ENCODE assay signal across 22 cellular contexts in genomic region chr16:87474017-87474416, GRCh38.
"Had no signal": no experiment of that assay in that cellular context is flagged by ENCODE, and none has a peak within 500 bp of the region (broad histone marks: within the 10 kb centered on the region; RNA-seq: fewer than 3 reads in every experiment).

No MANE protein-coding gene starts in this region.

- H3K9me3 ChIP-seq: colonic mucosa, psoas muscle, suprapubic skin, tibial artery, upper lobe of left lung, uterus had no signal

- H3K27me3 Mint-ChIP-seq: naive thymus-derived CD4-positive, alpha-beta T cell had no signal

- H3K9ac ChIP-seq: parathyroid adenoma had no signal

- H3K4me3 Mint-ChIP-seq: naive thymus-derived CD4-positive, alpha-beta T cell; nephron progenitor cell had no signal

- DNase-seq: colonic mucosa; dermis blood vessel endothelial cell; foreskin melanocyte; head of caudate nucleus; left colon; left ventricle myocardium superior; mesendoderm; naive thymus-derived CD4-positive, alpha-beta T cell; nephron progenitor cell; psoas muscle; retina; small intestine; stimulated activated CD4-positive, alpha-beta T cell treated with anti-CD3 and anti-CD28 coated beads, Interleukin-12 subunit alpha, Interleukin-12 subunit beta, amount 100 ng/mL, for 4 hours; stimulated activated CD4-positive, alpha-beta T cell treated with anti-CD3 and anti-CD28 coated beads, Interleukin-2, amount 100 ng/mL, for 48 hours; stimulated activated naive CD8-positive, alpha-beta T cell treated with anti-CD3 and anti-CD28 coated beads, Interleukin-15, Interleukin-2, amounts not matched to agents 100 U/mL and 50 U/mL, for 24 hours; upper lobe of left lung; uterus had no signal

- H3K27me3 ChIP-seq: colonic mucosa, hepatocyte, suprapubic skin, tibial artery, upper lobe of left lung, uterus had no signal

- H2AFZ ChIP-seq: hepatocyte, parathyroid adenoma had no signal

- H3K4me2 ChIP-seq: hepatocyte had no signal

- ATAC-seq: left colon; left ventricle myocardium superior; naive thymus-derived CD4-positive, alpha-beta T cell; psoas muscle; stimulated activated naive CD8-positive, alpha-beta T cell treated with anti-CD3 and anti-CD28 coated beads, Interleukin-15, Interleukin-2, amounts not matched to agents 100 U/mL and 50 U/mL, for 24 hours had no signal

- FAIRE-seq: small intestine had no signal

- H3K9me3 Mint-ChIP-seq: naive thymus-derived CD4-positive, alpha-beta T cell; nephron progenitor cell had no signal

- H3K27ac ChIP-seq: colonic mucosa, hepatocyte, parathyroid adenoma, psoas muscle, suprapubic skin, tibial artery, upper lobe of left lung, uterus had no signal

- H3K36me3 ChIP-seq: colonic mucosa, suprapubic skin, uterus had no signal

- H3K4me3 ChIP-seq: colonic mucosa, hepatocyte, lung, psoas muscle, suprapubic skin, tibial artery, upper lobe of left lung, uterus had no signal
